Comparison of ENCODE assay signal across 10 cellular contexts in the genomic region with DNA sequence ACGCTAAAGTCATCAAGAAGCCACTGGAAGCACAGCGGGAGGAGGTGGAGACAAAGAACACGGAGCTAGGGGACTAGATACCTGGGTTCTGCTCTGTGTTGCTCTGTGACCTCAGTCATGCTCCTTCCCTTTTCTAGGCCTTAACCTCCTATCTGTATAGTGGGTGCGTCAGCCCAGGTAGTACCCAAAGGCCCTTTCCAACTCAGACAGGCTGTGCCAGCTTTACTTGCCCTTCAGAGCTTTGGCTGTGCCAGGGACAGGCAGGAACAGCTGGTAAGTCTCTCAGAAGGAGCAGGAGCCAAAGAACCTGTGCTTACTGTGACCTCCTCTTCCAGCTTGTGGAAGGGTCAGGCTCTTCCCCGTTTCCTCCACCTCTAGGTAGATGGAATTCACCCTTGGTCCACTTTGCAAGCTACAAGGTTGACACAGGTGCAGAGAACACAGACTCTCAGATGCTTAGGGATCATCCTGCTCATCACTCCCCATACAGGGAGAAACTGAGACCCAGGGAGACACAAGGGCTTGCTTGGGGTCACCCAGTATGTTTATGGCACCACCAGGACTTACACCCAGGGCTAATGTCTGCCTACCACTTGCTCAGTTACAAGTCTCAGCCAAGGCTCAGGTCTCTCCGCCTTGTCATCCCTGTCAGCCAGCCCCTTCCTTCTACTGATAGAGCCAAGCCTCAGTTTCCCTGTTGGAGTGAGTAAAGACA. TPM values are rescaled to one million over a fixed set of nuclear protein-coding genes. Genes with fewer than 3 reads are reported as not detected.
A peak's percentile ranks its signal among the peaks of the same experiment; 100 is the strongest.
DNase-seq lines count a peak whose midpoint lies in the region; ATAC-seq and TF ChIP-seq lines count a peak whose summit lies in the region.
"Had no signal": no experiment of that assay in that cellular context is flagged by ENCODE, and none has a peak within 500 bp of the region (broad histone marks: within the 10 kb centered on the region; RNA-seq: fewer than 3 reads in every experiment).

No MANE protein-coding gene starts in this region.

- peaks cover 70% of the 10 kb centered on the region for H3K4me1 Mint-ChIP-seq in activated CD8-positive, alpha-beta T cell treated with anti-CD3 and anti-CD28 coated beads for 36 hours (ENCODE audit: low read depth)

- CTCF ChIA-PET in activated CD8-positive, alpha-beta T cell treated with anti-CD3 and anti-CD28 coated beads for 36 hours (lab: Charles Lee): interaction anchor here (0.9 to 10.9 kb wide), 5 partner anchors 9 to 96 kb away, joined by 4 to 83 read pairs (median 17); no protein-coding TSS in a partner anchor

- peak overlapping the region; percentile 83 to 93 (median 92) for H3K9ac ChIP-seq in skeletal muscle tissue (ENCODE audit: low read depth in 1 of 3, low read length in 3 of 3)

- H3K36me3 Mint-ChIP-seq in activated CD8-positive, alpha-beta T cell treated with anti-CD3 and anti-CD28 coated beads for 36 hours (ENCODE audit: low read depth): peaks cover 35% of the 10 kb centered on the region

- no peaks in the 10 kb centered on the region for H3K27me3 ChIP-seq in right atrium auricular region
- no peaks in the 10 kb centered on the region for H3K27me3 ChIP-seq in skeletal muscle tissue (ENCODE audit: control insufficient read depth in 3 of 3, insufficient read depth in 3 of 3, low read length in 3 of 3)
- no peaks in the 10 kb centered on the region for H3K27me3 ChIP-seq in aorta (ENCODE audit: control insufficient read depth in 1 of 2, insufficient read depth in 2 of 2, low read length in 1 of 2)

- TF ChIP-seq CTCF in GM12864 (IDR thresholded peaks at IDR 0.05; ENCODE audit: low read depth, low read length, missing control alignments) (no peak), right atrium auricular region (IDR thresholded peaks at IDR 0.05) (no peak)
- TF ChIP-seq CTCF in activated CD8-positive, alpha-beta T cell treated with anti-CD3 and anti-CD28 coated beads for 36 hours (IDR thresholded peaks at IDR 0.05): no peak

- H3K4me1 ChIP-seq in right atrium auricular region: peaks cover 0 to 65% of the 10 kb centered on the region in 2 donors
- peaks cover 55 to 67% (median 58%) of the 10 kb centered on the region in 3 donors for H3K4me1 ChIP-seq in skeletal muscle tissue (ENCODE audit: control insufficient read depth in 3 of 3, insufficient read depth in 3 of 3, low read length in 3 of 3)
- H3K4me1 ChIP-seq in aorta (ENCODE audit: control insufficient read depth in 1 of 2, insufficient read depth in 2 of 2, low read length in 2 of 2): peaks cover 0 to 2% of the 10 kb centered on the region in 2 donors

- intact Hi-C loops in activated CD8-positive, alpha-beta T cell treated with anti-CD3 and anti-CD28 coated beads for 36 hours (cut with micrococcal nuclease): no loop called here
- intact Hi-C loops in aorta (cut with DNase I): no loop called here

- peak overlapping the region; percentile 92 for H3K4me3 Mint-ChIP-seq in activated CD8-positive, alpha-beta T cell treated with anti-CD3 and anti-CD28 coated beads for 36 hours

- H3K4me3 ChIP-seq in GM12864 (ENCODE audit: low read depth, low read length) (peak overlapping the region; percentile 74), right atrium auricular region (peak overlapping the region; percentile 85 to 92), skeletal muscle tissue (ENCODE audit: low read length in 3 of 3) (peak overlapping the region; percentile 79 to 94 (median 90)), aorta (ENCODE audit: low read length in 2 of 2) (no peak overlapping the region)

- DNase-seq in GM12864 (ENCODE audit: low read depth): no peak
- DNase-seq in activated CD8-positive, alpha-beta T cell treated with anti-CD3 and anti-CD28 coated beads for 36 hours: peak; percentile 25
- DNase-seq in right atrium auricular region (ENCODE audit: low spot score): no peak
- no peak for DNase-seq in AG20443 (ENCODE audit: low spot score)
- DNase-seq in aorta: no peak
- DNase-seq in mucosa of gallbladder (ENCODE audit: low spot score): no peak
- DNase-seq: DMS79 treated with DMSO at 0.1 percent for 48 hours, MV-4-11 had no signal

- H3K9me3 Mint-ChIP-seq in activated CD8-positive, alpha-beta T cell treated with anti-CD3 and anti-CD28 coated beads for 36 hours: no peaks in the 10 kb centered on the region

- peak; percentile 29 for ATAC-seq in activated CD8-positive, alpha-beta T cell treated with anti-CD3 and anti-CD28 coated beads for 36 hours
- ATAC-seq in GM21619 (IDR thresholded peaks at IDR 0.05; ENCODE audit: unreplicated experiment) (no peak), aorta (ENCODE audit: low FRiP score) (no peak)

- H3K27ac ChIP-seq in right atrium auricular region: peak overlapping the region; percentile 84 to 93
- peak overlapping the region; percentile 77 for H3K27ac ChIP-seq in skeletal muscle tissue (ENCODE audit: low read depth, low read length)
- H3K27ac ChIP-seq in aorta (ENCODE audit: low read depth in 1 of 2, low read length in 2 of 2): no peak overlapping the region

- WGBS in aorta, 2 donors: 85 to 87% methylated on average over 6 of the region's 6 CpGs

- H3K27me3 Mint-ChIP-seq in activated CD8-positive, alpha-beta T cell treated with anti-CD3 and anti-CD28 coated beads for 36 hours: no peaks in the 10 kb centered on the region

- no peaks in the 10 kb centered on the region for H3K36me3 ChIP-seq in right atrium auricular region
- peaks cover 0 to 2% (median 0%) of the 10 kb centered on the region in 3 donors for H3K36me3 ChIP-seq in skeletal muscle tissue (ENCODE audit: control insufficient read depth in 3 of 3, insufficient read depth in 3 of 3, low read length in 3 of 3)
- H3K36me3 ChIP-seq in aorta (ENCODE audit: control insufficient read depth in 1 of 2, insufficient read depth in 2 of 2, low read length in 1 of 2): no peaks in the 10 kb centered on the region

- H3K9me3 ChIP-seq in right atrium auricular region (no peaks in the 10 kb centered on the region), skeletal muscle tissue (ENCODE audit: control insufficient read depth in 3 of 3, low read length in 3 of 3) (no peaks in the 10 kb centered on the region), aorta (ENCODE audit: control insufficient read depth, low read length) (no peaks in the 10 kb centered on the region)

- H3K27ac Mint-ChIP-seq in activated CD8-positive, alpha-beta T cell treated with anti-CD3 and anti-CD28 coated beads for 36 hours: peak overlapping the region; percentile 94

- POLR2A ChIA-PET in activated CD8-positive, alpha-beta T cell treated with anti-CD3 and anti-CD28 coated beads for 36 hours (lab: Charles Lee): interaction anchor here (0.8 to 4.6 kb wide), 5 partner anchors 9 to 444 kb away, joined by 3 to 85 read pairs (median 3); a partner anchor contains a TSS

RNA-seq across cellular contexts. Expression of a gene that starts 1.7 kb away (rescaled TPM):
- 10 to 100 TPM; 33.0 to 34.5 TPM for total RNA-seq in activated CD8-positive, alpha-beta T cell treated with anti-CD3 and anti-CD28 coated beads for 36 hours
- total RNA-seq in right atrium auricular region (100 to 1,000 TPM; 185 to 202 TPM), skeletal muscle tissue (21.9 TPM), aorta (10 to 100 TPM; 51.9 to 70.7 TPM), mucosa of gallbladder (36.0 TPM)
- 10 to 100 TPM in 1 of 2 donors, 1 to 10 TPM in 1; 9.8 to 37.2 TPM for polyA plus RNA-seq in aorta

RNA-seq across cellular contexts. Expression of a gene that starts 30.8 kb away (rescaled TPM):
- total RNA-seq in activated CD8-positive, alpha-beta T cell treated with anti-CD3 and anti-CD28 coated beads for 36 hours: 10 to 100 TPM; 13.3 to 13.7 TPM
- 10 to 100 TPM; 21.5 to 36.4 TPM for total RNA-seq in right atrium auricular region
- total RNA-seq in skeletal muscle tissue: 16.7 TPM
- total RNA-seq in aorta: 10 to 100 TPM; 25.0 to 32.7 TPM
- polyA plus RNA-seq in aorta: 10 to 100 TPM; 13.7 to 17.2 TPM
- 38.1 TPM for total RNA-seq in mucosa of gallbladder

Comparison
In these comparisons a context has a peak if more than half of its experiments do, and no peak if none do; other contexts are left out.
1. H3K4me3 ChIP-seq: peak in GM12864 (single experiment), right atrium auricular region (2 of 2) and skeletal muscle tissue (3 of 3); none in aorta (0 of 2).
2. H3K27ac ChIP-seq: peak in right atrium auricular region (2 of 2) and skeletal muscle tissue (single experiment); none in aorta (0 of 2).